1 cellular context compared by ENCODE assay signal in genomic region chr12:104792570-104792969, GRCh38.
TF ChIP-seq lines count a peak whose summit lies in the region.

No MANE protein-coding gene starts in this region.

TF ChIP-seq in K562, 482 proteins besides CTCF, POLR2A, EP300 and RAD21 (continued from another document and continues in another):
- TF ChIP-seq ZNF639 (CRISPR knock-in tag; conservative IDR thresholded peaks at IDR 0.05 in 1 of 2, IDR thresholded peaks at IDR 0.05 in 1 of 2) (0 out of 4 replicates have a peak, but pooled peaks of 1 of the 2 experiments have one; percentile 22), SREBF2 (CRISPR knock-in tag; IDR thresholded peaks at IDR 0.05) (no peak), ZNF77 (CRISPR knock-in tag; IDR thresholded peaks at IDR 0.05) (no peak), BRF1 (IDR thresholded peaks at IDR 0.05; ENCODE audit: borderline replicate concordance, extremely low read depth, insufficient read length) (no peak), OTX1 (CRISPR knock-in tag; IDR thresholded peaks at IDR 0.05) (no peak), E2F8 (IDR thresholded peaks at IDR 0.05; ENCODE audit: low read depth, partially characterized antibody) (no peak), ZNF79 (CRISPR knock-in tag; IDR thresholded peaks at IDR 0.05; ENCODE audit: low read depth) (no peak), NCOA2 (IDR thresholded peaks at IDR 0.05; ENCODE audit: partially characterized antibody in 2 of 2) (no peak), E2F3 (CRISPR knock-in tag; IDR thresholded peaks at IDR 0.05) (no peak), ATF1 (CRISPR knock-in tag; IDR thresholded peaks at IDR 0.05) (no peak), ATF1 (tag; IDR thresholded peaks at IDR 0.05) (no peak), KDM5B (IDR thresholded peaks at IDR 0.05; ENCODE audit: insufficient replicate concordance, low read depth, low read length) (no peak), THRA (IDR thresholded peaks at IDR 0.05) (no peak), ARID1B (IDR thresholded peaks at IDR 0.05) (no peak), ATF3 (IDR thresholded peaks at IDR 0.05) (peak; percentile 63), ATF3 (CRISPR knock-in tag; conservative IDR thresholded peaks at IDR 0.05) (no peak), JUN (IDR thresholded peaks at IDR 0.05; ENCODE audit: borderline replicate concordance, low read depth, low read length) (0 out of 2 replicates have a peak, but pooled peaks have one; percentile 35), JUN (CRISPR knock-in tag; IDR thresholded peaks at IDR 0.05; ENCODE audit: borderline replicate concordance) (no peak), ZNF41 (CRISPR knock-in tag; conservative IDR thresholded peaks at IDR 0.05) (no peak), ESRRA (IDR thresholded peaks at IDR 0.05; ENCODE audit: borderline replicate concordance, low read depth) (peak; percentile 53; the same call in 1 of the 2 replicates), USF2 (CRISPR knock-in tag; IDR thresholded peaks at IDR 0.05) (no peak), FOXK2 (conservative IDR thresholded peaks at IDR 0.05 in 1 of 2, IDR thresholded peaks at IDR 0.05 in 1 of 2; ENCODE audit: low read depth in 2 of 2) (no peak), ZNF12 (CRISPR knock-in tag; IDR thresholded peaks at IDR 0.05) (no peak), BMI1 (IDR thresholded peaks at IDR 0.05; ENCODE audit: low read length) (no peak), HOXB6 (CRISPR knock-in tag; IDR thresholded peaks at IDR 0.05; ENCODE audit: borderline replicate concordance) (no peak), ZNF699 (CRISPR knock-in tag; IDR thresholded peaks at IDR 0.05; ENCODE audit: insufficient replicate concordance) (no peak)
- TF ChIP-seq, protein P1, sequence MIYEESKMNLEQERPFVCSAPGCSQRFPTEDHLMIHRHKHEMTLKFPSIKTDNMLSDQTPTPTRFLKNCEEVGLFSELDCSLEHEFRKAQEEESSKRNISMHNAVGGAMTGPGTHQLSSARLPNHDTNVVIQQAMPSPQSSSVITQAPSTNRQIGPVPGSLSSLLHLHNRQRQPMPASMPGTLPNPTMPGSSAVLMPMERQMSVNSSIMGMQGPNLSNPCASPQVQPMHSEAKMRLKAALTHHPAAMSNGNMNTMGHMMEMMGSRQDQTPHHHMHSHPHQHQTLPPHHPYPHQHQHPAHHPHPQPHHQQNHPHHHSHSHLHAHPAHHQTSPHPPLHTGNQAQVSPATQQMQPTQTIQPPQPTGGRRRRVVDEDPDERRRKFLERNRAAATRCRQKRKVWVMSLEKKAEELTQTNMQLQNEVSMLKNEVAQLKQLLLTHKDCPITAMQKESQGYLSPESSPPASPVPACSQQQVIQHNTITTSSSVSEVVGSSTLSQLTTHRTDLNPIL (CRISPR knock-in tag; IDR thresholded peaks at IDR 0.05), result no peak
- TF ChIP-seq, protein P2, sequence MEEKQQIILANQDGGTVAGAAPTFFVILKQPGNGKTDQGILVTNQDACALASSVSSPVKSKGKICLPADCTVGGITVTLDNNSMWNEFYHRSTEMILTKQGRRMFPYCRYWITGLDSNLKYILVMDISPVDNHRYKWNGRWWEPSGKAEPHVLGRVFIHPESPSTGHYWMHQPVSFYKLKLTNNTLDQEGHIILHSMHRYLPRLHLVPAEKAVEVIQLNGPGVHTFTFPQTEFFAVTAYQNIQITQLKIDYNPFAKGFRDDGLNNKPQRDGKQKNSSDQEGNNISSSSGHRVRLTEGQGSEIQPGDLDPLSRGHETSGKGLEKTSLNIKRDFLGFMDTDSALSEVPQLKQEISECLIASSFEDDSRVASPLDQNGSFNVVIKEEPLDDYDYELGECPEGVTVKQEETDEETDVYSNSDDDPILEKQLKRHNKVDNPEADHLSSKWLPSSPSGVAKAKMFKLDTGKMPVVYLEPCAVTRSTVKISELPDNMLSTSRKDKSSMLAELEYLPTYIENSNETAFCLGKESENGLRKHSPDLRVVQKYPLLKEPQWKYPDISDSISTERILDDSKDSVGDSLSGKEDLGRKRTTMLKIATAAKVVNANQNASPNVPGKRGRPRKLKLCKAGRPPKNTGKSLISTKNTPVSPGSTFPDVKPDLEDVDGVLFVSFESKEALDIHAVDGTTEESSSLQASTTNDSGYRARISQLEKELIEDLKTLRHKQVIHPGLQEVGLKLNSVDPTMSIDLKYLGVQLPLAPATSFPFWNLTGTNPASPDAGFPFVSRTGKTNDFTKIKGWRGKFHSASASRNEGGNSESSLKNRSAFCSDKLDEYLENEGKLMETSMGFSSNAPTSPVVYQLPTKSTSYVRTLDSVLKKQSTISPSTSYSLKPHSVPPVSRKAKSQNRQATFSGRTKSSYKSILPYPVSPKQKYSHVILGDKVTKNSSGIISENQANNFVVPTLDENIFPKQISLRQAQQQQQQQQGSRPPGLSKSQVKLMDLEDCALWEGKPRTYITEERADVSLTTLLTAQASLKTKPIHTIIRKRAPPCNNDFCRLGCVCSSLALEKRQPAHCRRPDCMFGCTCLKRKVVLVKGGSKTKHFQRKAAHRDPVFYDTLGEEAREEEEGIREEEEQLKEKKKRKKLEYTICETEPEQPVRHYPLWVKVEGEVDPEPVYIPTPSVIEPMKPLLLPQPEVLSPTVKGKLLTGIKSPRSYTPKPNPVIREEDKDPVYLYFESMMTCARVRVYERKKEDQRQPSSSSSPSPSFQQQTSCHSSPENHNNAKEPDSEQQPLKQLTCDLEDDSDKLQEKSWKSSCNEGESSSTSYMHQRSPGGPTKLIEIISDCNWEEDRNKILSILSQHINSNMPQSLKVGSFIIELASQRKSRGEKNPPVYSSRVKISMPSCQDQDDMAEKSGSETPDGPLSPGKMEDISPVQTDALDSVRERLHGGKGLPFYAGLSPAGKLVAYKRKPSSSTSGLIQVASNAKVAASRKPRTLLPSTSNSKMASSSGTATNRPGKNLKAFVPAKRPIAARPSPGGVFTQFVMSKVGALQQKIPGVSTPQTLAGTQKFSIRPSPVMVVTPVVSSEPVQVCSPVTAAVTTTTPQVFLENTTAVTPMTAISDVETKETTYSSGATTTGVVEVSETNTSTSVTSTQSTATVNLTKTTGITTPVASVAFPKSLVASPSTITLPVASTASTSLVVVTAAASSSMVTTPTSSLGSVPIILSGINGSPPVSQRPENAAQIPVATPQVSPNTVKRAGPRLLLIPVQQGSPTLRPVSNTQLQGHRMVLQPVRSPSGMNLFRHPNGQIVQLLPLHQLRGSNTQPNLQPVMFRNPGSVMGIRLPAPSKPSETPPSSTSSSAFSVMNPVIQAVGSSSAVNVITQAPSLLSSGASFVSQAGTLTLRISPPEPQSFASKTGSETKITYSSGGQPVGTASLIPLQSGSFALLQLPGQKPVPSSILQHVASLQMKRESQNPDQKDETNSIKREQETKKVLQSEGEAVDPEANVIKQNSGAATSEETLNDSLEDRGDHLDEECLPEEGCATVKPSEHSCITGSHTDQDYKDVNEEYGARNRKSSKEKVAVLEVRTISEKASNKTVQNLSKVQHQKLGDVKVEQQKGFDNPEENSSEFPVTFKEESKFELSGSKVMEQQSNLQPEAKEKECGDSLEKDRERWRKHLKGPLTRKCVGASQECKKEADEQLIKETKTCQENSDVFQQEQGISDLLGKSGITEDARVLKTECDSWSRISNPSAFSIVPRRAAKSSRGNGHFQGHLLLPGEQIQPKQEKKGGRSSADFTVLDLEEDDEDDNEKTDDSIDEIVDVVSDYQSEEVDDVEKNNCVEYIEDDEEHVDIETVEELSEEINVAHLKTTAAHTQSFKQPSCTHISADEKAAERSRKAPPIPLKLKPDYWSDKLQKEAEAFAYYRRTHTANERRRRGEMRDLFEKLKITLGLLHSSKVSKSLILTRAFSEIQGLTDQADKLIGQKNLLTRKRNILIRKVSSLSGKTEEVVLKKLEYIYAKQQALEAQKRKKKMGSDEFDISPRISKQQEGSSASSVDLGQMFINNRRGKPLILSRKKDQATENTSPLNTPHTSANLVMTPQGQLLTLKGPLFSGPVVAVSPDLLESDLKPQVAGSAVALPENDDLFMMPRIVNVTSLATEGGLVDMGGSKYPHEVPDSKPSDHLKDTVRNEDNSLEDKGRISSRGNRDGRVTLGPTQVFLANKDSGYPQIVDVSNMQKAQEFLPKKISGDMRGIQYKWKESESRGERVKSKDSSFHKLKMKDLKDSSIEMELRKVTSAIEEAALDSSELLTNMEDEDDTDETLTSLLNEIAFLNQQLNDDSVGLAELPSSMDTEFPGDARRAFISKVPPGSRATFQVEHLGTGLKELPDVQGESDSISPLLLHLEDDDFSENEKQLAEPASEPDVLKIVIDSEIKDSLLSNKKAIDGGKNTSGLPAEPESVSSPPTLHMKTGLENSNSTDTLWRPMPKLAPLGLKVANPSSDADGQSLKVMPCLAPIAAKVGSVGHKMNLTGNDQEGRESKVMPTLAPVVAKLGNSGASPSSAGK (IDR thresholded peaks at IDR 0.05), result peak; percentile 18; the same call in 1 of the 2 replicates
- TF ChIP-seq, protein P3, sequence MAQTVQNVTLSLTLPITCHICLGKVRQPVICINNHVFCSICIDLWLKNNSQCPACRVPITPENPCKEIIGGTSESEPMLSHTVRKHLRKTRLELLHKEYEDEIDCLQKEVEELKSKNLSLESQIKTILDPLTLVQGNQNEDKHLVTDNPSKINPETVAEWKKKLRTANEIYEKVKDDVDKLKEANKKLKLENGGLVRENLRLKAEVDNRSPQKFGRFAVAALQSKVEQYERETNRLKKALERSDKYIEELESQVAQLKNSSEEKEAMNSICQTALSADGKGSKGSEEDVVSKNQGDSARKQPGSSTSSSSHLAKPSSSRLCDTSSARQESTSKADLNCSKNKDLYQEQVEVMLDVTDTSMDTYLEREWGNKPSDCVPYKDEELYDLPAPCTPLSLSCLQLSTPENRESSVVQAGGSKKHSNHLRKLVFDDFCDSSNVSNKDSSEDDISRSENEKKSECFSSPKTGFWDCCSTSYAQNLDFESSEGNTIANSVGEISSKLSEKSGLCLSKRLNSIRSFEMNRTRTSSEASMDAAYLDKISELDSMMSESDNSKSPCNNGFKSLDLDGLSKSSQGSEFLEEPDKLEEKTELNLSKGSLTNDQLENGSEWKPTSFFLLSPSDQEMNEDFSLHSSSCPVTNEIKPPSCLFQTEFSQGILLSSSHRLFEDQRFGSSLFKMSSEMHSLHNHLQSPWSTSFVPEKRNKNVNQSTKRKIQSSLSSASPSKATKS (CRISPR knock-in tag; IDR thresholded peaks at IDR 0.05), result no peak
